In genomic region chr1:7207875-7208646, GRCh38 we compare ENCODE assay signal across 7 cellular contexts.
DNase-seq lines count a peak whose midpoint lies in the region; ATAC-seq and TF ChIP-seq lines count a peak whose summit lies in the region.

No MANE protein-coding gene starts in this region.

- intact Hi-C loops in mammary epithelial cell (cut with micrococcal nuclease), result loop anchor here (1.0 to 5.0 kb wide), 6 partner anchors 166 to 656 kb away; partner anchors contain the start of gene NOL9

- H3K36me3 ChIP-seq in mammary epithelial cell (ENCODE audit: insufficient read depth, low read length), result no peaks in the 10 kb centered on the region

- no TSS peak for BruUV-seq in mammary epithelial cell (replicated peaks; lab: Mats Ljungman, UMichigan)

- no peak overlapping the region for H3K9ac ChIP-seq in mammary epithelial cell (ENCODE audit: insufficient read depth, low read length)

- peak; percentile 74 for DNase-seq in EL
- peak; percentile 42 for DNase-seq in HS-27A (ENCODE audit: low read depth)
- DNase-seq in NCI-H774 (lab: John Stamatoyannopoulos, UW), result peak; percentile 45
- DNase-seq in mammary epithelial cell, result peak; percentile 64
- peak; percentile 76 for DNase-seq in left lobe of liver (ENCODE audit: low spot score)

- no peak overlapping the region for H3K4me3 ChIP-seq in mammary epithelial cell (replicated peaks in 1 of 3; ENCODE audit: insufficient read depth in 1 of 3, low read depth in 2 of 3, low read length in 3 of 3)

- no peak overlapping the region for H3K27ac ChIP-seq in mammary epithelial cell (ENCODE audit: insufficient read depth, low read depth, low read length)

- CTCF ChIA-PET in mammary epithelial cell (lab: Charles Lee; ENCODE audit: low non-redundant PET), result interaction anchor here (0.5 to 1.4 kb wide), 3 partner anchors 138 to 423 kb away, joined by 3 to 18 read pairs (median 3); no protein-coding TSS in a partner anchor

- H2AFZ ChIP-seq in mammary epithelial cell (ENCODE audit: low read depth, low read length), result no peak overlapping the region

- dilution Hi-C loops in mammary epithelial cell (cut with HindIII; ENCODE audit: low sequenced_read_pairs), result no loop called here

- H3K4me2 ChIP-seq in mammary epithelial cell (ENCODE audit: insufficient read depth, low read depth, low read length), result no peak overlapping the region

- TF ChIP-seq CTCF in mammary epithelial cell (conservative IDR thresholded peaks at IDR 0.05 in 1 of 2, IDR thresholded peaks at IDR 0.05 in 1 of 2; ENCODE audit: extremely low read depth in 1 of 2, insufficient read depth in 1 of 2, low read depth in 1 of 2, low read length in 2 of 2), result peak; percentile 99

- ATAC-seq in left lobe of liver (peak; percentile 100), HG02678 (IDR thresholded peaks at IDR 0.05; ENCODE audit: unreplicated experiment) (no peak), GM18519 (IDR thresholded peaks at IDR 0.05; ENCODE audit: low FRiP score, unreplicated experiment) (no peak)

- H3K27me3 ChIP-seq in mammary epithelial cell (ENCODE audit: insufficient read depth, low read length), result no peaks in the 10 kb centered on the region

- no peaks in the 10 kb centered on the region for H3K4me1 ChIP-seq in mammary epithelial cell (ENCODE audit: insufficient read depth, low read length)

- in situ Hi-C loops in mammary epithelial cell (cut with MboI; ENCODE audit: low sequenced_read_pairs in 2 of 2), result loop anchor here in 1 of 2 donors (5.0 to 25.0 kb wide), 2 partner anchors 166 to 496 kb away; partner anchors contain the start of gene DNAJC11

- no peaks in the 10 kb centered on the region for H3K79me2 ChIP-seq in mammary epithelial cell (ENCODE audit: insufficient read depth, low read length)

- no peaks in the 10 kb centered on the region for H3K9me3 ChIP-seq in mammary epithelial cell (replicated peaks; ENCODE audit: insufficient read depth, low read length)

- H4K20me1 ChIP-seq in mammary epithelial cell (ENCODE audit: insufficient read depth, low read length), result no peaks in the 10 kb centered on the region

- WGBS in mammary epithelial cell (ENCODE audit: low coverage, missing lambda C conversion rate), result 21% methylated on average over 6 of the region's 6 CpGs
